ENCODE assay signal across 2 cellular contexts in genomic region chr2:10814571-10815331, GRCh38.
TF ChIP-seq lines count a peak whose summit lies in the region.

No MANE protein-coding gene starts in this region.

TF ChIP-seq in SK-N-SH, 30 proteins besides CTCF, POLR2A, EP300 and RAD21 (continued from another document):
- no peak for TF ChIP-seq ZBTB33 (IDR thresholded peaks at IDR 0.05; ENCODE audit: borderline replicate concordance, low read depth)
- TF ChIP-seq MXI1 (IDR thresholded peaks at IDR 0.05; ENCODE audit: low read depth, low read length), result peak; percentile 82
- peak; percentile 35 for TF ChIP-seq GATA2 (CRISPR knock-in tag; IDR thresholded peaks at IDR 0.05)
- TF ChIP-seq, protein P1, sequence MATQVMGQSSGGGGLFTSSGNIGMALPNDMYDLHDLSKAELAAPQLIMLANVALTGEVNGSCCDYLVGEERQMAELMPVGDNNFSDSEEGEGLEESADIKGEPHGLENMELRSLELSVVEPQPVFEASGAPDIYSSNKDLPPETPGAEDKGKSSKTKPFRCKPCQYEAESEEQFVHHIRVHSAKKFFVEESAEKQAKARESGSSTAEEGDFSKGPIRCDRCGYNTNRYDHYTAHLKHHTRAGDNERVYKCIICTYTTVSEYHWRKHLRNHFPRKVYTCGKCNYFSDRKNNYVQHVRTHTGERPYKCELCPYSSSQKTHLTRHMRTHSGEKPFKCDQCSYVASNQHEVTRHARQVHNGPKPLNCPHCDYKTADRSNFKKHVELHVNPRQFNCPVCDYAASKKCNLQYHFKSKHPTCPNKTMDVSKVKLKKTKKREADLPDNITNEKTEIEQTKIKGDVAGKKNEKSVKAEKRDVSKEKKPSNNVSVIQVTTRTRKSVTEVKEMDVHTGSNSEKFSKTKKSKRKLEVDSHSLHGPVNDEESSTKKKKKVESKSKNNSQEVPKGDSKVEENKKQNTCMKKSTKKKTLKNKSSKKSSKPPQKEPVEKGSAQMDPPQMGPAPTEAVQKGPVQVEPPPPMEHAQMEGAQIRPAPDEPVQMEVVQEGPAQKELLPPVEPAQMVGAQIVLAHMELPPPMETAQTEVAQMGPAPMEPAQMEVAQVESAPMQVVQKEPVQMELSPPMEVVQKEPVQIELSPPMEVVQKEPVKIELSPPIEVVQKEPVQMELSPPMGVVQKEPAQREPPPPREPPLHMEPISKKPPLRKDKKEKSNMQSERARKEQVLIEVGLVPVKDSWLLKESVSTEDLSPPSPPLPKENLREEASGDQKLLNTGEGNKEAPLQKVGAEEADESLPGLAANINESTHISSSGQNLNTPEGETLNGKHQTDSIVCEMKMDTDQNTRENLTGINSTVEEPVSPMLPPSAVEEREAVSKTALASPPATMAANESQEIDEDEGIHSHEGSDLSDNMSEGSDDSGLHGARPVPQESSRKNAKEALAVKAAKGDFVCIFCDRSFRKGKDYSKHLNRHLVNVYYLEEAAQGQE (IDR thresholded peaks at IDR 0.05; ENCODE audit: low read depth, low read length), result no peak
- no peak for TF ChIP-seq FOXM1 (IDR thresholded peaks at IDR 0.05; ENCODE audit: low read depth)
- no peak for TF ChIP-seq JUND (IDR thresholded peaks at IDR 0.05)
- TF ChIP-seq GABPA (IDR thresholded peaks at IDR 0.05; ENCODE audit: low read depth), result no peak
- TF ChIP-seq EZH2phosphoT487 (IDR thresholded peaks at IDR 0.05; ENCODE audit: borderline replicate concordance, low read depth), result no peak
- no peak for TF ChIP-seq ELF1 (IDR thresholded peaks at IDR 0.05)
- TF ChIP-seq TCF12 (IDR thresholded peaks at IDR 0.05), result peak; percentile 21; the same call in 1 of the 2 replicates
- TF ChIP-seq NRF1 (IDR thresholded peaks at IDR 0.05; ENCODE audit: low read depth, low read length), result no peak; the same call in 1 of the 2 replicates
- no peak for TF ChIP-seq TAF1 (IDR thresholded peaks at IDR 0.05; ENCODE audit: borderline replicate concordance, low read depth, low read length)
- no peak for TF ChIP-seq SIN3A (IDR thresholded peaks at IDR 0.05; ENCODE audit: borderline replicate concordance, low read depth, low read length)
- no peak for TF ChIP-seq FOSL2 (IDR thresholded peaks at IDR 0.05; ENCODE audit: borderline replicate concordance, low read depth)

TF ChIP-seq in SK-N-SH treated with all-trans-retinoic acid at 6 μM for 48 hours, 23 proteins besides CTCF, POLR2A, EP300 and RAD21 (continued from another document):
- TF ChIP-seq ZNF565 (CRISPR knock-in tag; conservative IDR thresholded peaks at IDR 0.05; ENCODE audit: low read depth), result no peak
